ENCODE assay signal across 1 cellular context in genomic region chr3:57168151-57168550, GRCh38.
TF ChIP-seq lines count a peak whose summit lies in the region.

No MANE protein-coding gene starts in this region.

TF ChIP-seq in endothelial cell of umbilical vein, 7 proteins besides CTCF, POLR2A, EP300 and RAD21 (continued from another document):
- no peak for TF ChIP-seq MAX (IDR thresholded peaks at IDR 0.05; ENCODE audit: insufficient read depth, insufficient read length)
